18 cellular contexts compared by ENCODE assay signal in the genomic region with DNA sequence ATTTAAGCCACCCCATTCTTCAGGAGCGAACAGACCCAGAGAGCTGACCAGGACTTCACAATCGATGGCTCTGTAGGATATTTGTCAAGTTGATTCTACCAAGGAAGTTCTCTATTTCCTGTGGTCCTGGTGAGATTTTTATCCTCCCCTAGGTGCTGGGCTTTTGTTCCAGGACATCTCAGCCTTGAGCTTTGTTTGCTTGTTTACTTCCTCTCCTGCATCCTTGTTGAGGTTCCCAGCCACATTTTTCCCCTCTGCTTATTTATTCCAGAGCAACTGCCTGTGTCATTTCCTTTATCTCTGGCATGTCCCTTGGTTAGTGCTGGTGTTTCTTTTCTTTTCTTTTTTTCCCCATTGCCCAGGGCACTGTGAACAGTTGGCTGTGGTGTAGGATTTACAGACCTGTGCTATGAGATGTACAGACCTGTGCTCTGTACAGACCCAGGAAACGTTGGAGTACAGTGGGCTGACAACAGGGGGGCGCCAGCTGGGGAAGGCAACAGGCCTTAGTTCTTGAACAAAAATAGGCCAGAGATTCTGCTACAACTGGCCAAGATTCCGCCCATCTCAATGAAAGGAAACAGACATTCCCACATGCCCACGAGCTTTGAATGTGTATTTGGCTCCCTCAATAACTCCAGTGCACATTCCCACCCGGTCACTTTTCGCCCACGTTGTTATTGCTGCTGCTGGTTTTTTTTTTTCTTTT.
DNase-seq lines count a peak whose midpoint lies in the region; ATAC-seq and TF ChIP-seq lines count a peak whose summit lies in the region.
"Had no signal": no experiment of that assay in that cellular context is flagged by ENCODE, and none has a peak within 500 bp of the region (broad histone marks: within the 10 kb centered on the region; RNA-seq: fewer than 3 reads in every experiment).

No MANE protein-coding gene starts in this region.

- no peaks in the 10 kb centered on the region for H3K27me3 Mint-ChIP-seq in GM23338 (ENCODE audit: insufficient read depth, low read depth, poor library complexity)
- H3K27me3 Mint-ChIP-seq in progenitor cell of endocrine pancreas: no peaks in the 10 kb centered on the region
- peaks cover 0 to 7% (median 0%) of the 10 kb centered on the region in 3 donors for H3K27me3 Mint-ChIP-seq in CD14-positive monocyte (ENCODE audit: low read depth in 3 of 3)
- no peaks in the 10 kb centered on the region for H3K27me3 Mint-ChIP-seq in type B pancreatic cell

- H3F3A ChIP-seq in GM23338 (replicated peaks; ENCODE audit: low read depth): no peaks in the 10 kb centered on the region

- H3K4me1 ChIP-seq in GM23338 (ENCODE audit: insufficient read depth): no peaks in the 10 kb centered on the region
- H3K4me1 ChIP-seq in ascending aorta: peaks cover 0 to 10% of the 10 kb centered on the region in 2 donors
- peaks cover 0 to 53% (median 13%) of the 10 kb centered on the region in 12 donors for H3K4me1 ChIP-seq in heart left ventricle

- H3K9me2 ChIP-seq in GM23338 (ENCODE audit: insufficient read depth): no peaks in the 10 kb centered on the region

- H2AFZ ChIP-seq in GM23338: peak overlapping the region; percentile 77; the same call in 1 of the 2 replicates

- no peaks in the 10 kb centered on the region for H4K20me1 ChIP-seq in GM23338 (replicated peaks; ENCODE audit: insufficient read depth)

- no peak overlapping the region for H3K4me3 Mint-ChIP-seq in GM23338
- H3K4me3 Mint-ChIP-seq in progenitor cell of endocrine pancreas (ENCODE audit: low read depth): no peak overlapping the region
- no peak overlapping the region for H3K4me3 Mint-ChIP-seq in CD14-positive monocyte
- H3K4me3 Mint-ChIP-seq in type B pancreatic cell: no peak overlapping the region
- H3K4me3 Mint-ChIP-seq: memory B cell had no signal

- TF ChIP-seq POLR2A in heart left ventricle (IDR thresholded peaks at IDR 0.05): no peak

- H3K4me1 Mint-ChIP-seq in GM23338 (peaks cover 12% of the 10 kb centered on the region), progenitor cell of endocrine pancreas (ENCODE audit: low read depth) (peaks cover 28% of the 10 kb centered on the region), CD14-positive monocyte (no peaks in the 10 kb centered on the region), type B pancreatic cell (ENCODE audit: unreplicated experiment) (no peaks in the 10 kb centered on the region)
- H3K4me1 Mint-ChIP-seq: memory B cell had no signal

- DNase-seq in GM23338 (ENCODE audit: low spot score) (peak; percentile 35), ascending aorta (ENCODE audit: low spot score in 2 of 2) (no peak), heart left ventricle (peak; percentile 42 to 62 (median 60)), progenitor cell of endocrine pancreas (ENCODE audit: low spot score, unreplicated experiment) (no peak), NCI-H1105 treated with DMSO at 0.1 percent for 48 hours (lab: John Stamatoyannopoulos, UW) (no peak), CD14-positive monocyte (ENCODE audit: low spot score) (no peak), type B pancreatic cell (ENCODE audit: extremely low spot score, unreplicated experiment) (no peak)
- DNase-seq: activated CD4-positive, alpha-beta T cell treated with anti-CD3 and anti-CD28 coated beads, Interleukin-2, amount 50 U/mL, for 48 hours; C1 segment of cervical spinal cord; central memory CD4-positive, alpha-beta T cell; erythroblast; GF-D8; HCEC 1CT; hypothalamus; MG63; stimulated activated CD4-positive, alpha-beta T cell treated with anti-CD3 and anti-CD28 coated beads, Interleukin-1b, Interleukin-23, amount 100 ng/mL, for 48 hours had no signal

- ATAC-seq in GM23338: peak; percentile 57
- ATAC-seq in heart left ventricle: peak; percentile 38 to 87 (median 80)
- ATAC-seq in HG02623 (IDR thresholded peaks at IDR 0.05; ENCODE audit: unreplicated experiment): no peak

- no peaks in the 10 kb centered on the region for H3K36me3 Mint-ChIP-seq in GM23338 (ENCODE audit: low read depth)
- no peaks in the 10 kb centered on the region for H3K36me3 Mint-ChIP-seq in progenitor cell of endocrine pancreas (ENCODE audit: insufficient read depth)
- H3K36me3 Mint-ChIP-seq in CD14-positive monocyte: no peaks in the 10 kb centered on the region
- no peaks in the 10 kb centered on the region for H3K36me3 Mint-ChIP-seq in type B pancreatic cell
- H3K36me3 Mint-ChIP-seq: memory B cell had no signal

- H3K36me3 ChIP-seq in GM23338 (ENCODE audit: insufficient read depth): no peaks in the 10 kb centered on the region
- no peaks in the 10 kb centered on the region for H3K36me3 ChIP-seq in ascending aorta
- H3K36me3 ChIP-seq in heart left ventricle: no peaks in the 10 kb centered on the region
- H3K36me3 ChIP-seq: MG63 had no signal

- no peaks in the 10 kb centered on the region for H3K27me3 ChIP-seq in GM23338 (ENCODE audit: insufficient read depth)
- no peaks in the 10 kb centered on the region for H3K27me3 ChIP-seq in ascending aorta
- H3K27me3 ChIP-seq in heart left ventricle: no peaks in the 10 kb centered on the region
- H3K27me3 ChIP-seq: MG63 had no signal

- H3K4me2 ChIP-seq in GM23338: no peak overlapping the region

- intact Hi-C loops in ascending aorta (cut with DNase I) (no loop called here), heart left ventricle (cut with DNase I) (no loop called here), CD14-positive monocyte (cut with micrococcal nuclease) (no loop called here)

- 17 to 25% (median 19%) methylated on average over 9 of the region's 9 CpGs for WGBS in heart left ventricle, 4 donors

- TF ChIP-seq CTCF in GM23338 (conservative IDR thresholded peaks at IDR 0.05; ENCODE audit: low read depth in 2 of 2): peak; percentile 31 to 46; a peak in 3 of 4 replicates
- TF ChIP-seq CTCF in ascending aorta (IDR thresholded peaks at IDR 0.05): no peak
- peak in 3 of 12 donors; percentile 24 to 37 (median 25) for TF ChIP-seq CTCF in heart left ventricle (IDR thresholded peaks at IDR 0.05)
- no peak for TF ChIP-seq CTCF in progenitor cell of endocrine pancreas (IDR thresholded peaks at IDR 0.05; ENCODE audit: unreplicated experiment)
- no peak for TF ChIP-seq CTCF in CD14-positive monocyte (IDR thresholded peaks at IDR 0.05)
- TF ChIP-seq CTCF in type B pancreatic cell (conservative IDR thresholded peaks at IDR 0.05): no peak

- H3K4me3 ChIP-seq in GM23338 (no peak overlapping the region), ascending aorta (no peak overlapping the region), heart left ventricle (no peak overlapping the region)
- H3K4me3 ChIP-seq: MG63 had no signal

- H3K79me2 ChIP-seq in GM23338 (replicated peaks; ENCODE audit: insufficient read depth): no peaks in the 10 kb centered on the region

- H3K9me3 Mint-ChIP-seq in GM23338 (no peaks in the 10 kb centered on the region; the same call in 2 of the 3 replicates), progenitor cell of endocrine pancreas (ENCODE audit: low read depth) (peaks cover 4% of the 10 kb centered on the region), CD14-positive monocyte (peaks cover 0 to 2% (median 0%) of the 10 kb centered on the region in 7 donors), type B pancreatic cell (no peaks in the 10 kb centered on the region)
- H3K9me3 Mint-ChIP-seq: memory B cell had no signal

- H3K9me3 ChIP-seq in ascending aorta (no peaks in the 10 kb centered on the region), heart left ventricle (no peaks in the 10 kb centered on the region)
- H3K9me3 ChIP-seq: MG63 had no signal

- H3K27ac Mint-ChIP-seq in GM23338 (peak overlapping the region; percentile 64), progenitor cell of endocrine pancreas (peak overlapping the region; percentile 12), CD14-positive monocyte (peak overlapping the region in 1 of 7 donors; percentile 23), type B pancreatic cell (no peak overlapping the region)
- H3K27ac Mint-ChIP-seq: memory B cell had no signal

- H3K27ac ChIP-seq in GM23338 (ENCODE audit: low read depth) (peak overlapping the region; percentile 16; the same call in 1 of the 2 replicates), ascending aorta (peak overlapping the region; percentile 47 to 66), heart left ventricle (peak overlapping the region; percentile 36 to 82 (median 66))

TF ChIP-seq in GM23338, 12 proteins besides CTCF, POLR2A, EP300 and RAD21 (continues in another document):
- TF ChIP-seq JUNB (IDR thresholded peaks at IDR 0.05; ENCODE audit: unreplicated experiment) (no peak), NANOG (IDR thresholded peaks at IDR 0.05; ENCODE audit: borderline replicate concordance) (no peak)
- TF ChIP-seq, protein P1, sequence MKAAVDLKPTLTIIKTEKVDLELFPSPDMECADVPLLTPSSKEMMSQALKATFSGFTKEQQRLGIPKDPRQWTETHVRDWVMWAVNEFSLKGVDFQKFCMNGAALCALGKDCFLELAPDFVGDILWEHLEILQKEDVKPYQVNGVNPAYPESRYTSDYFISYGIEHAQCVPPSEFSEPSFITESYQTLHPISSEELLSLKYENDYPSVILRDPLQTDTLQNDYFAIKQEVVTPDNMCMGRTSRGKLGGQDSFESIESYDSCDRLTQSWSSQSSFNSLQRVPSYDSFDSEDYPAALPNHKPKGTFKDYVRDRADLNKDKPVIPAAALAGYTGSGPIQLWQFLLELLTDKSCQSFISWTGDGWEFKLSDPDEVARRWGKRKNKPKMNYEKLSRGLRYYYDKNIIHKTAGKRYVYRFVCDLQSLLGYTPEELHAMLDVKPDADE (IDR thresholded peaks at IDR 0.05): no peak
- TF ChIP-seq, protein P2, sequence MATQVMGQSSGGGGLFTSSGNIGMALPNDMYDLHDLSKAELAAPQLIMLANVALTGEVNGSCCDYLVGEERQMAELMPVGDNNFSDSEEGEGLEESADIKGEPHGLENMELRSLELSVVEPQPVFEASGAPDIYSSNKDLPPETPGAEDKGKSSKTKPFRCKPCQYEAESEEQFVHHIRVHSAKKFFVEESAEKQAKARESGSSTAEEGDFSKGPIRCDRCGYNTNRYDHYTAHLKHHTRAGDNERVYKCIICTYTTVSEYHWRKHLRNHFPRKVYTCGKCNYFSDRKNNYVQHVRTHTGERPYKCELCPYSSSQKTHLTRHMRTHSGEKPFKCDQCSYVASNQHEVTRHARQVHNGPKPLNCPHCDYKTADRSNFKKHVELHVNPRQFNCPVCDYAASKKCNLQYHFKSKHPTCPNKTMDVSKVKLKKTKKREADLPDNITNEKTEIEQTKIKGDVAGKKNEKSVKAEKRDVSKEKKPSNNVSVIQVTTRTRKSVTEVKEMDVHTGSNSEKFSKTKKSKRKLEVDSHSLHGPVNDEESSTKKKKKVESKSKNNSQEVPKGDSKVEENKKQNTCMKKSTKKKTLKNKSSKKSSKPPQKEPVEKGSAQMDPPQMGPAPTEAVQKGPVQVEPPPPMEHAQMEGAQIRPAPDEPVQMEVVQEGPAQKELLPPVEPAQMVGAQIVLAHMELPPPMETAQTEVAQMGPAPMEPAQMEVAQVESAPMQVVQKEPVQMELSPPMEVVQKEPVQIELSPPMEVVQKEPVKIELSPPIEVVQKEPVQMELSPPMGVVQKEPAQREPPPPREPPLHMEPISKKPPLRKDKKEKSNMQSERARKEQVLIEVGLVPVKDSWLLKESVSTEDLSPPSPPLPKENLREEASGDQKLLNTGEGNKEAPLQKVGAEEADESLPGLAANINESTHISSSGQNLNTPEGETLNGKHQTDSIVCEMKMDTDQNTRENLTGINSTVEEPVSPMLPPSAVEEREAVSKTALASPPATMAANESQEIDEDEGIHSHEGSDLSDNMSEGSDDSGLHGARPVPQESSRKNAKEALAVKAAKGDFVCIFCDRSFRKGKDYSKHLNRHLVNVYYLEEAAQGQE (IDR thresholded peaks at IDR 0.05; ENCODE audit: unreplicated experiment): no peak

Comparison
In these comparisons a context has a peak if more than half of its experiments do, and no peak if none do; other contexts are left out.
1. DNase-seq: peak in GM23338 (single experiment) and heart left ventricle (5 of 5); none in ascending aorta (0 of 2), progenitor cell of endocrine pancreas (single experiment), NCI-H1105 treated with DMSO at 0.1 percent for 48 hours (single experiment), CD14-positive monocyte (single experiment) and type B pancreatic cell (single experiment).
2. H3K27ac ChIP-seq: peak in every context shown above with its lines; median percentile 66 in heart left ventricle; 56 in ascending aorta; 16 in GM23338.
3. CTCF ChIP-seq: peak in GM23338 (2 of 2); none in ascending aorta (0 of 3), progenitor cell of endocrine pancreas (single experiment), CD14-positive monocyte (single experiment) and type B pancreatic cell (single experiment).